In genomic region chr17:39688475-39688835, GRCh38 we compare ENCODE assay signal across 9 cellular contexts. TPM values are rescaled to one million over a fixed set of nuclear protein-coding genes. Genes with fewer than 3 reads are reported as not detected.
DNase-seq lines count a peak whose midpoint lies in the region; ATAC-seq and TF ChIP-seq lines count a peak whose summit lies in the region.
"Had no signal": no experiment of that assay in that cellular context is flagged by ENCODE, and none has a peak within 500 bp of the region (broad histone marks: within the 10 kb centered on the region; RNA-seq: fewer than 3 reads in every experiment).

No MANE protein-coding gene starts in this region.

- H3K9me3 ChIP-seq in thymus (ENCODE audit: control insufficient read depth), result no peaks in the 10 kb centered on the region

- H3K36me3 ChIP-seq in kidney epithelial cell (ENCODE audit: control insufficient read depth, insufficient read depth, low read length), result no peaks in the 10 kb centered on the region
- H3K36me3 ChIP-seq in thymus (ENCODE audit: control insufficient read depth, insufficient read depth), result peaks cover 4% of the 10 kb centered on the region

- DNase-seq in activated CD4-positive, alpha-beta T cell treated with anti-CD3 and anti-CD28 coated beads, Interleukin-2, amount 10 ng/mL, durations not matched to agents 24 days and 14 days, result peak; percentile 73
- no peak for DNase-seq in activated CD4-positive, alpha-beta T cell treated with anti-CD3 and anti-CD28 coated beads for 1 hour
- DNase-seq in activated naive CD8-positive, alpha-beta T cell treated with anti-CD3 and anti-CD28 coated beads for 36 hours, result no peak
- no peak for DNase-seq in kidney epithelial cell (ENCODE audit: low read depth)
- no peak for DNase-seq in dedifferentiated amniotic fluid mesenchymal stem cell (ENCODE audit: extremely low spot score)
- DNase-seq in NCI-H1930 (lab: John Stamatoyannopoulos, UW), result no peak

- TF ChIP-seq CTCF in kidney epithelial cell (IDR thresholded peaks at IDR 0.05; ENCODE audit: insufficient read depth, low read length, poor library complexity, severe bottlenecking), result no peak

- intact Hi-C loops in activated CD4-positive, alpha-beta T cell treated with anti-CD3 and anti-CD28 coated beads, Interleukin-2, amount 10 ng/mL, durations not matched to agents 24 days and 14 days (cut with micrococcal nuclease), result loop anchor here (5.0 to 10.0 kb wide), 4 partner anchors 44 to 236 kb away; partner anchors contain the start of genes LRRC3C, MIEN1, ORMDL3 and ZPBP2

- WGBS in thymus, result 47% methylated on average over 6 of the region's 6 CpGs

- H3K9me3 Mint-ChIP-seq in activated CD4-positive, alpha-beta T cell treated with anti-CD3 and anti-CD28 coated beads, Interleukin-2, amount 10 ng/mL, durations not matched to agents 24 days and 14 days, result no peaks in the 10 kb centered on the region
- no peaks in the 10 kb centered on the region for H3K9me3 Mint-ChIP-seq in activated naive CD8-positive, alpha-beta T cell treated with anti-CD3 and anti-CD28 coated beads for 36 hours

- peak overlapping the region; percentile 82 for H3K4me3 ChIP-seq in kidney epithelial cell (ENCODE audit: low read depth, low read length)
- H3K4me3 ChIP-seq in thymus (ENCODE audit: low read length), result peak overlapping the region; percentile 89

- H3K4me1 ChIP-seq in thymus (ENCODE audit: control insufficient read depth, insufficient read depth, low read length), result peaks cover 6% of the 10 kb centered on the region

- no peaks in the 10 kb centered on the region for H3K27me3 Mint-ChIP-seq in activated CD4-positive, alpha-beta T cell treated with anti-CD3 and anti-CD28 coated beads, Interleukin-2, amount 10 ng/mL, durations not matched to agents 24 days and 14 days
- no peaks in the 10 kb centered on the region for H3K27me3 Mint-ChIP-seq in activated naive CD8-positive, alpha-beta T cell treated with anti-CD3 and anti-CD28 coated beads for 36 hours

- no peak for ATAC-seq in GM21360 (IDR thresholded peaks at IDR 0.05; ENCODE audit: unreplicated experiment)

- peak overlapping the region; percentile 95 for H3K4me3 Mint-ChIP-seq in activated CD4-positive, alpha-beta T cell treated with anti-CD3 and anti-CD28 coated beads, Interleukin-2, amount 10 ng/mL, durations not matched to agents 24 days and 14 days
- peak overlapping the region; percentile 87 for H3K4me3 Mint-ChIP-seq in activated naive CD8-positive, alpha-beta T cell treated with anti-CD3 and anti-CD28 coated beads for 36 hours

- H3K27me3 ChIP-seq in kidney epithelial cell (ENCODE audit: control insufficient read depth, insufficient read depth, low read length) (no peaks in the 10 kb centered on the region), thymus (ENCODE audit: control insufficient read depth, insufficient read depth) (peaks cover 7% of the 10 kb centered on the region)

- peaks cover 14% of the 10 kb centered on the region for H3K4me1 Mint-ChIP-seq in activated CD4-positive, alpha-beta T cell treated with anti-CD3 and anti-CD28 coated beads, Interleukin-2, amount 10 ng/mL, durations not matched to agents 24 days and 14 days
- peaks cover 19% of the 10 kb centered on the region for H3K4me1 Mint-ChIP-seq in activated naive CD8-positive, alpha-beta T cell treated with anti-CD3 and anti-CD28 coated beads for 36 hours

- H3K27ac ChIP-seq in thymus (ENCODE audit: low read depth), result no peak overlapping the region

- peaks cover 12% of the 10 kb centered on the region for H3K36me3 Mint-ChIP-seq in activated CD4-positive, alpha-beta T cell treated with anti-CD3 and anti-CD28 coated beads, Interleukin-2, amount 10 ng/mL, durations not matched to agents 24 days and 14 days (ENCODE audit: low read depth)
- peaks cover 3% of the 10 kb centered on the region for H3K36me3 Mint-ChIP-seq in activated naive CD8-positive, alpha-beta T cell treated with anti-CD3 and anti-CD28 coated beads for 36 hours

- H3K27ac Mint-ChIP-seq in activated CD4-positive, alpha-beta T cell treated with anti-CD3 and anti-CD28 coated beads, Interleukin-2, amount 10 ng/mL, durations not matched to agents 24 days and 14 days, result peak overlapping the region; percentile 92
- H3K27ac Mint-ChIP-seq in activated naive CD8-positive, alpha-beta T cell treated with anti-CD3 and anti-CD28 coated beads for 36 hours, result peak overlapping the region; percentile 90

RNA-seq across cellular contexts. Expression of gene PGAP3, which starts 0.6 kb away (rescaled TPM):
- 12.5 and 13.5 TPM in 2 replicates for total RNA-seq in activated CD4-positive, alpha-beta T cell treated with anti-CD3 and anti-CD28 coated beads, Interleukin-2, amount 10 ng/mL, durations not matched to agents 24 days and 14 days
- total RNA-seq in activated naive CD8-positive, alpha-beta T cell treated with anti-CD3 and anti-CD28 coated beads for 36 hours, result 1 to 10 TPM; 7.8 to 8.9 TPM
- total RNA-seq in kidney epithelial cell, result 12.5 and 12.8 TPM in 2 replicates
- polyA plus RNA-seq in thymus, result 18.5 TPM

RNA-seq across cellular contexts. Expression of gene ERBB2, which starts 11.4 kb away (rescaled TPM):
- total RNA-seq in activated CD4-positive, alpha-beta T cell treated with anti-CD3 and anti-CD28 coated beads, Interleukin-2, amount 10 ng/mL, durations not matched to agents 24 days and 14 days, result 3.1 and 4.3 TPM in 2 replicates
- 1 to 10 TPM; 3.8 to 4.3 TPM for total RNA-seq in activated naive CD8-positive, alpha-beta T cell treated with anti-CD3 and anti-CD28 coated beads for 36 hours
- 44.1 and 47.2 TPM in 2 replicates for total RNA-seq in kidney epithelial cell
- 14.3 TPM for polyA plus RNA-seq in thymus

RNA-seq across cellular contexts. Expression of gene PNMT, which starts 20.2 kb away (rescaled TPM):
- not detected in 2 replicates for total RNA-seq in activated CD4-positive, alpha-beta T cell treated with anti-CD3 and anti-CD28 coated beads, Interleukin-2, amount 10 ng/mL, durations not matched to agents 24 days and 14 days
- not detected for total RNA-seq in activated naive CD8-positive, alpha-beta T cell treated with anti-CD3 and anti-CD28 coated beads for 36 hours
- total RNA-seq in kidney epithelial cell, result 2.7 TPM in 1 of 2 replicates, not detected in the other
- polyA plus RNA-seq in thymus, result 2.9 TPM
- total RNA-seq: SK-MEL-5 had no signal

RNA-seq across cellular contexts. Expression of gene TCAP, which starts 23.3 kb away (rescaled TPM):
- 0.83 and 1.0 TPM in 2 replicates for total RNA-seq in activated CD4-positive, alpha-beta T cell treated with anti-CD3 and anti-CD28 coated beads, Interleukin-2, amount 10 ng/mL, durations not matched to agents 24 days and 14 days
- under 1 TPM; 0.78 to 0.89 TPM for total RNA-seq in activated naive CD8-positive, alpha-beta T cell treated with anti-CD3 and anti-CD28 coated beads for 36 hours
- total RNA-seq in kidney epithelial cell, result 0.55 and 0.84 TPM in 2 replicates
- polyA plus RNA-seq in thymus, result 1.7 TPM

RNA-seq across cellular contexts. Expression of gene MIEN1, which starts 41.9 kb away (rescaled TPM):
- total RNA-seq in activated CD4-positive, alpha-beta T cell treated with anti-CD3 and anti-CD28 coated beads, Interleukin-2, amount 10 ng/mL, durations not matched to agents 24 days and 14 days, result 29.8 and 33.4 TPM in 2 replicates
- total RNA-seq in activated naive CD8-positive, alpha-beta T cell treated with anti-CD3 and anti-CD28 coated beads for 36 hours, result 10 to 100 TPM; 30.7 to 33.3 TPM
- total RNA-seq in kidney epithelial cell, result 83.7 and 97.0 TPM in 2 replicates
- polyA plus RNA-seq in thymus, result 84.3 TPM
